ENCODE assay signal across 13 cellular contexts in the genomic region with DNA sequence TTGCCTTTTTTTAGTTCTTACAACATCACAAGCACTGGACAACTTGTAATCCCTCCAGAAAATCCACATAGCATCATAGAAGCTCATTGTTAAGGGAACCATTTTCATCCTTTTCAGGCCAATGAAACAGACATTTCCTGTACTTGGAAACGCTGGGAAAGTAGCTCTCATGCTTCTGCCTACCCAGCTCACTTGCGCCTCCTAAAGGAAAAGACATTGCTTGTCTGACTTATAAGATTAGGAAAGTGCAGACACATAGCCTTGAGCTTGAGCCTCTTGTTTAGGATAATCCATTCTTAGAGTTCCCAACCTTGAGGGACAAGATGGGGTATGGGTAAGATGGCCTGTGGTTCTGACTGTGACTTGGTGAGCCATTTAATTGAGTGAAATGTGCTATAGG.
DNase-seq lines count a peak whose midpoint lies in the region; ATAC-seq and TF ChIP-seq lines count a peak whose summit lies in the region.
"Had no signal": no experiment of that assay in that cellular context is flagged by ENCODE, and none has a peak within 500 bp of the region (broad histone marks: within the 10 kb centered on the region; RNA-seq: fewer than 3 reads in every experiment).

No MANE protein-coding gene starts in this region.

- in situ Hi-C loops in KBM-7 (cut with MboI; ENCODE audit: low pct_unique_long_range_greater_than_20kb, low sequenced_read_pairs), result no loop called here

- peak; percentile 45 for TF ChIP-seq CTCF in C4-2B (conservative IDR thresholded peaks at IDR 0.05)

- no peak for ATAC-seq in esophagus mucosa
- ATAC-seq: naive thymus-derived CD4-positive, alpha-beta T cell had no signal

- no peak overlapping the region for H3K27ac ChIP-seq in C4-2B
- H3K27ac ChIP-seq: ascending aorta, BLaER1, skin epidermis had no signal

- DNase-seq in KBM-7 (peak; percentile 15), UCSD-AML1 (lab: John Stamatoyannopoulos, UW; ENCODE audit: unreplicated experiment) (peak; percentile 4), iPS-NIHi11 (ENCODE audit: low spot score) (peak; percentile 41), cortex of kidney (lab: John Stamatoyannopoulos, UW) (no peak), NCI-H2107 (lab: John Stamatoyannopoulos, UW) (no peak)
- no peak for DNase-seq in stimulated activated CD4-positive, alpha-beta T cell treated with anti-CD3 and anti-CD28 coated beads, Interleukin-4, amount 100 ng/mL, for 4 hours
- DNase-seq: naive thymus-derived CD4-positive, alpha-beta T cell; NCI-H1694 had no signal

Comparison
In these comparisons a context has a peak if more than half of its experiments do, and no peak if none do; other contexts are left out.
1. DNase-seq: peak in KBM-7 (single experiment), UCSD-AML1 (single experiment) and iPS-NIHi11 (single experiment); none in cortex of kidney (single experiment), stimulated activated CD4-positive, alpha-beta T cell treated with anti-CD3 and anti-CD28 coated beads, Interleukin-4, amount 100 ng/mL, for 4 hours (0 of 2) and NCI-H2107 (single experiment).